ENCODE assay signal across 16 cellular contexts in the genomic region with DNA sequence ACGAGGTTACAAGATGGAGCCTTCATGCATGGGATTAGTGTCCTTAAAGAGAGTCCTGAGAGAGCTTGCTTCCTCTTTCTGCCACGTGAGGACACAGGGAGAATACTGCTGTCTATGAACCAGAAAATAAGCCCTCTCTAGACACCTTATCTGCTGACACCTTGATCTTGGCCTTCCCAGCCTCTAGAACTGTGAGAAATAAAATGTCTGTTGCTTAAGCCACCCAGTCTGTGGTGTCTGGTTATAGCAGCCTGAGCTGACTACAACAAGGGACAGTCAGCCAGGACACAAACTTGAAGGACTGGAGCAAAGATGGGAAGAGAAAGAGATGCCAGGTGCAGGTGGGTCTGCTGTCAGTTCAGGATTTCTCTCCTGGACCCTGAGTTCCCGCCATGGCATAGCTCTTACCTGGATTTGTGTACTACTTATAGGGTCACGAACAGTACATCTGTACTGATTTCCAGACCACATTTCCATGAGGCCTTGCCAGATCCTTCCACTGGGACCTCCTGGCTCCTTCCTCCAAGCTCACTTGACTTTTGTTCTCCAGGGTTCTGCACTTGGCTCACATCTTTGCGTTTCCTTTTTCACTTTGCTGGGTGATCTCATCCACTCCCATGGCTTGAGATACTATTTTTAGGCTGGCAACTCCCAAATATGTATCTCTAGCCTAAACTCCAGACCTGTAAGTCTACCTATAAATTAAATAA. TPM values are rescaled to one million over a fixed set of nuclear protein-coding genes. Genes with fewer than 3 reads are reported as not detected.
DNase-seq lines count a peak whose midpoint lies in the region; ATAC-seq and TF ChIP-seq lines count a peak whose summit lies in the region.
"Had no signal": no experiment of that assay in that cellular context is flagged by ENCODE, and none has a peak within 500 bp of the region (broad histone marks: within the 10 kb centered on the region; RNA-seq: fewer than 3 reads in every experiment).

No MANE protein-coding gene starts in this region.

- no peak overlapping the region for H3K23ac ChIP-seq in mesenchymal stem cell (ENCODE audit: low read length in 2 of 2)

- BruUV-seq in MCF 10A (replicated peaks; lab: Mats Ljungman, UMichigan), result no TSS peak

- no peak overlapping the region for H2BK15ac ChIP-seq in mesenchymal stem cell (ENCODE audit: low read depth, poor library complexity, severe bottlenecking)

- DNase-seq in MCF 10A (ENCODE audit: unreplicated experiment) (no peak), breast epithelium (ENCODE audit: low spot score in 2 of 2) (no peak), coronary artery (ENCODE audit: low spot score) (no peak), mesenchymal stem cell (no peak), uterus (peak in 1 of 2 donors; percentile 18), GM19240 (ENCODE audit: insufficient read length, low spot score) (no peak), DMS153 (lab: John Stamatoyannopoulos, UW) (no peak)
- DNase-seq: activated naive CD4-positive, alpha-beta T cell; CD8-positive, alpha-beta T cell; GDM1; natural killer cell; retina; stimulated activated CD8-positive, alpha-beta memory T cell treated with anti-CD3 and anti-CD28 coated beads, Interleukin-4, amount 100 ng/mL, for 48 hours had no signal

- no peak for ATAC-seq in GM19395 (IDR thresholded peaks at IDR 0.05; ENCODE audit: unreplicated experiment)
- ATAC-seq: CD8-positive, alpha-beta T cell; natural killer cell; WTC11 had no signal

- no peak overlapping the region for H3K4me2 ChIP-seq in mesenchymal stem cell (ENCODE audit: low read length, poor library complexity, severe bottlenecking)

- no peak overlapping the region for H2BK5ac ChIP-seq in mesenchymal stem cell (ENCODE audit: low read depth, low read length, poor library complexity, severe bottlenecking)

- H3K27me3 ChIP-seq in breast epithelium, result no peaks in the 10 kb centered on the region
- H3K27me3 ChIP-seq in mesenchymal stem cell (ENCODE audit: control insufficient read depth in 1 of 2, insufficient read depth in 1 of 2, low read length in 2 of 2), result peaks cover 0 to 5% of the 10 kb centered on the region in 2 experiments
- no peaks in the 10 kb centered on the region for H3K27me3 ChIP-seq in uterus

- peak overlapping the region; percentile 86 for H2AK5ac ChIP-seq in mesenchymal stem cell (ENCODE audit: low read length, severe bottlenecking)

- no peaks in the 10 kb centered on the region for H3K9me3 Mint-ChIP-seq in MCF 10A (ENCODE audit: unreplicated experiment)
- H3K9me3 Mint-ChIP-seq: CD8-positive, alpha-beta T cell; natural killer cell had no signal

- H3K4ac ChIP-seq in mesenchymal stem cell (ENCODE audit: low read depth in 1 of 2, low read length in 2 of 2), result no peak overlapping the region

- POLR2A ChIA-PET in MCF 10A (lab: Yijun Ruan, JAX), result interaction anchor here (0.6 to 1.7 kb wide), 3 partner anchors 11 to 154 kb away, joined by 3 read pairs; no protein-coding TSS in a partner anchor

- H3K18ac ChIP-seq in mesenchymal stem cell (ENCODE audit: low read depth in 1 of 2, low read length in 2 of 2), result peak overlapping the region in 1 of 2 experiments; percentile 2

- H3K27ac ChIP-seq in breast epithelium, result peak overlapping the region in 1 of 2 donors; percentile 1
- peak overlapping the region; percentile 54 to 59 for H3K27ac ChIP-seq in coronary artery
- H3K27ac ChIP-seq in mesenchymal stem cell (ENCODE audit: low read length, poor library complexity, severe bottlenecking), result no peak overlapping the region
- peak overlapping the region; percentile 12 to 16 for H3K27ac ChIP-seq in uterus
- H3K27ac ChIP-seq: SK-N-MC had no signal

- H3K4me1 ChIP-seq in breast epithelium, result no peaks in the 10 kb centered on the region
- H3K4me1 ChIP-seq in mesenchymal stem cell (ENCODE audit: control insufficient read depth, insufficient read depth, low read depth, low read length), result peaks cover 19% of the 10 kb centered on the region
- no peaks in the 10 kb centered on the region for H3K4me1 ChIP-seq in uterus

- H3K27me3 Mint-ChIP-seq in MCF 10A (ENCODE audit: insufficient read depth, unreplicated experiment), result no peaks in the 10 kb centered on the region

- peak overlapping the region; percentile 22 for H3K27ac Mint-ChIP-seq in MCF 10A (ENCODE audit: low read depth, unreplicated experiment)
- H3K27ac Mint-ChIP-seq: CD8-positive, alpha-beta T cell; natural killer cell; WTC11 had no signal

- H3K9ac ChIP-seq in mesenchymal stem cell (ENCODE audit: low read length), result no peak overlapping the region

- no peak overlapping the region for H4K91ac ChIP-seq in mesenchymal stem cell (ENCODE audit: low read length)

- H2BK120ac ChIP-seq in mesenchymal stem cell (ENCODE audit: low read depth, low read length), result no peak overlapping the region

- H3K9me3 ChIP-seq in breast epithelium, result no peaks in the 10 kb centered on the region
- H3K9me3 ChIP-seq in mesenchymal stem cell (ENCODE audit: control insufficient read depth, low read length), result no peaks in the 10 kb centered on the region
- no peaks in the 10 kb centered on the region for H3K9me3 ChIP-seq in uterus

- no peaks in the 10 kb centered on the region for H3K79me1 ChIP-seq in mesenchymal stem cell (replicated peaks; ENCODE audit: low read length, poor library complexity, severe bottlenecking)

- CTCF ChIA-PET in MCF 10A (lab: Yijun Ruan, JAX), result interaction anchor here (1.0 to 1.1 kb wide), 2 partner anchors 159 to 209 kb away, joined by 3 to 5 read pairs; no protein-coding TSS in a partner anchor

- no peak overlapping the region for H2AFZ ChIP-seq in mesenchymal stem cell (ENCODE audit: low read depth, low read length)

- no peak overlapping the region for H3K4me3 ChIP-seq in breast epithelium
- no peak overlapping the region for H3K4me3 ChIP-seq in coronary artery
- H3K4me3 ChIP-seq in mesenchymal stem cell (ENCODE audit: insufficient read depth in 1 of 2, low read depth in 1 of 2, low read length in 2 of 2), result peak overlapping the region in 1 of 2 experiments; percentile 2
- no peak overlapping the region for H3K4me3 ChIP-seq in uterus
- H3K4me3 ChIP-seq: SK-N-MC had no signal

- H4K8ac ChIP-seq in mesenchymal stem cell (ENCODE audit: low read length), result no peak overlapping the region

- H3K36me3 Mint-ChIP-seq in MCF 10A (ENCODE audit: insufficient read depth, unreplicated experiment), result peaks cover 8% of the 10 kb centered on the region
- H3K36me3 Mint-ChIP-seq: CD8-positive, alpha-beta T cell; natural killer cell; WTC11 had no signal

- TF ChIP-seq CTCF in MCF 10A (IDR thresholded peaks at IDR 0.05; ENCODE audit: unreplicated experiment) (no peak), breast epithelium (IDR thresholded peaks at IDR 0.05) (no peak), coronary artery (IDR thresholded peaks at IDR 0.05) (no peak), uterus (IDR thresholded peaks at IDR 0.05) (no peak)

- H3K36me3 ChIP-seq in breast epithelium, result no peaks in the 10 kb centered on the region
- no peaks in the 10 kb centered on the region for H3K36me3 ChIP-seq in mesenchymal stem cell (ENCODE audit: control insufficient read depth in 1 of 2, insufficient read depth in 2 of 2, low read depth in 1 of 2, low read length in 2 of 2)
- H3K36me3 ChIP-seq in uterus, result no peaks in the 10 kb centered on the region

- intact Hi-C loops in MCF 10A (cut with micrococcal nuclease) (no loop called here), breast epithelium (cut with DNase I; ENCODE audit: low total_unique reads) (no loop called here), uterus (cut with DNase I; ENCODE audit: low total_unique reads) (no loop called here)

- peak overlapping the region in 1 of 2 experiments; percentile 44 for H3K14ac ChIP-seq in mesenchymal stem cell (ENCODE audit: low read length in 2 of 2)

- H2BK12ac ChIP-seq in mesenchymal stem cell (ENCODE audit: low read length in 2 of 2), result no peak overlapping the region

- H3K4me1 Mint-ChIP-seq in MCF 10A (ENCODE audit: insufficient read depth, unreplicated experiment), result peaks cover 49% of the 10 kb centered on the region
- H3K4me1 Mint-ChIP-seq: natural killer cell had no signal

- TF ChIP-seq POLR2A in breast epithelium (IDR thresholded peaks at IDR 0.05) (no peak), uterus (IDR thresholded peaks at IDR 0.05) (no peak)

- 82% methylated on average over 5 of the region's 5 CpGs for WGBS in mesenchymal stem cell

- no peak overlapping the region for H3K4me3 Mint-ChIP-seq in MCF 10A (ENCODE audit: unreplicated experiment)
- H3K4me3 Mint-ChIP-seq: CD8-positive, alpha-beta T cell; natural killer cell; WTC11 had no signal

RNA-seq across cellular contexts. Expression of gene LIFR, which starts 44.8 kb away (rescaled TPM):
- total RNA-seq in MCF 10A (2022), result 3.7 and 3.9 TPM in 2 replicates
- total RNA-seq in breast epithelium, result 100 to 1,000 TPM; 179 to 225 (median 222) TPM
- polyA plus RNA-seq in mesenchymal stem cell (2013, experiment 1 of 2), result 61.7 TPM
- 62.0 TPM for polyA plus RNA-seq in mesenchymal stem cell (2013, experiment 2 of 2)
- 100 to 1,000 TPM; 141 to 310 (median 232) TPM for total RNA-seq in uterus
- total RNA-seq: CD8-positive, alpha-beta T cell; natural killer cell had no signal

Comparison
In these comparisons a context has a peak if more than half of its experiments do, and no peak if none do; other contexts are left out.
1. RNA of gene LIFR, which starts 44.8 kb away (total RNA-seq): 141 to 310 TPM in uterus and 179 to 225 TPM in breast epithelium; 3.7 to 3.9 TPM in MCF 10A; every median in the first group is over 10 times any median in the second.